28 cellular contexts compared by ENCODE assay signal in the genomic region with DNA sequence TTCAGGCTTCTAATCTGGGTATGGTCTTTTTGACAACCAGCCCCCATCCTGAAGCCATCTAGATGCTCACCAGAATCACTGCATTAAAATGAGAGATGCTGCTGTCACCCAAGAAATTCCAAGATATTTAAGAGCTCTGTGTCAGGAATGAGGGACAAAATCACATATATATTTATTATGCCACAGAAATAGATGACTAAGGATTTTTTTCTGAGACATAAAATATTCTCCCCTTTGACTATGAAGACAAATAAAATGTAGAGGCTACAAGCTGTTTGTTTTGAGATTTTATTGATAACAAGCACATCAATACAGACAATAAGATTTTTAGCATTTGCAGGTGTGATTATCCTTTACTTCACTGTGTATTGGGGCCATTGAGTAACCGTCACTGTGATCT.
"Had no signal": no experiment of that assay in that cellular context is flagged by ENCODE, and none has a peak within 500 bp of the region (broad histone marks: within the 10 kb centered on the region; RNA-seq: fewer than 3 reads in every experiment).

No MANE protein-coding gene starts in this region.

- DNase-seq: stimulated activated CD4-positive, alpha-beta T cell treated with anti-CD3 and anti-CD28 coated beads, Interleukin-2, amount 100 ng/mL, for 48 hours; stimulated activated CD4-positive, alpha-beta T cell treated with anti-CD3 and anti-CD28 coated beads, Interleukin-4, amount 100 ng/mL, for 1 hour; stimulated activated CD4-positive, alpha-beta T cell treated with anti-CD3 and anti-CD28 coated beads, Interleukin-4, amount 100 ng/mL, for 24 hours; stimulated activated CD4-positive, alpha-beta T cell treated with anti-CD3 and anti-CD28 coated beads, Interleukin-4, amount 100 ng/mL, for 4 hours; stimulated activated CD8-positive, alpha-beta memory T cell treated with anti-CD3 and anti-CD28 coated beads, Interleukin-4, amount 100 ng/mL, for 48 hours; stimulated activated naive B cell treated with anti-CD40 and anti-IgM and Interleukin-4, amounts not matched to agents 10 μg/mL and 1 μg/mL and 100 μg/mL, for 72 hours; stimulated activated naive CD4-positive, alpha-beta T cell; stimulated activated naive CD4-positive, alpha-beta T cell treated with Interleukin-2 at 50 U/mL for 16 hours; stimulated activated naive CD8-positive, alpha-beta T cell treated with anti-CD3 and anti-CD28 coated beads, Interleukin-15, amount 100 ng/mL, for 72 hours; stimulated activated naive CD8-positive, alpha-beta T cell treated with anti-CD3 and anti-CD28 coated beads, Interleukin-15, Interleukin-2, amounts not matched to agents 100 U/mL and 50 U/mL, for 24 hours; stomach; substantia nigra; testis; thyroid gland; tibial artery; transverse colon; trophoblast cell; upper lobe of left lung; upper lobe of right lung; uterus had no signal

- H3K4me1 ChIP-seq: stomach, suprapubic skin, testis, thyroid gland, tibial artery, tibial nerve, transverse colon, upper lobe of left lung, upper lobe of right lung, uterus, vagina had no signal

- ATAC-seq: stimulated activated memory B cell treated with anti-CD40 and anti-IgM and Interleukin-4, amounts not matched to agents 10 μg/mL and 1 μg/mL and 100 μg/mL, for 72 hours; stimulated activated naive B cell treated with anti-CD40 and anti-IgM and Interleukin-4, amounts not matched to agents 10 μg/mL and 1 μg/mL and 100 μg/mL, for 72 hours; stimulated activated naive CD8-positive, alpha-beta T cell treated with anti-CD3 and anti-CD28 coated beads, Interleukin-15, Interleukin-2, amounts not matched to agents 100 U/mL and 50 U/mL, for 24 hours; upper lobe of right lung had no signal

- H3K27me3 ChIP-seq: stomach, suprapubic skin, testis, thyroid gland, tibial artery, tibial nerve, transverse colon, upper lobe of left lung, upper lobe of right lung, uterus, vagina had no signal

- H3K36me3 Mint-ChIP-seq: stimulated activated memory B cell treated with anti-CD40 and anti-IgM and Interleukin-4, amounts not matched to agents 10 μg/mL and 1 μg/mL and 100 μg/mL, for 72 hours; stimulated activated naive B cell treated with anti-CD40 and anti-IgM and Interleukin-4, amounts not matched to agents 10 μg/mL and 1 μg/mL and 100 μg/mL, for 72 hours; type B pancreatic cell had no signal

- H3K9me3 Mint-ChIP-seq: stimulated activated memory B cell treated with anti-CD40 and anti-IgM and Interleukin-4, amounts not matched to agents 10 μg/mL and 1 μg/mL and 100 μg/mL, for 72 hours; stimulated activated naive B cell treated with anti-CD40 and anti-IgM and Interleukin-4, amounts not matched to agents 10 μg/mL and 1 μg/mL and 100 μg/mL, for 72 hours; stimulated activated naive CD8-positive, alpha-beta T cell treated with anti-CD3 and anti-CD28 coated beads, Interleukin-15, amount 100 ng/mL, for 72 hours; stimulated activated naive CD8-positive, alpha-beta T cell treated with anti-CD3 and anti-CD28 coated beads, Interleukin-15, Interleukin-2, amounts not matched to agents 100 ng/mL and 50 ng/mL, for 24 hours; type B pancreatic cell had no signal

- H3K4me1 Mint-ChIP-seq: stimulated activated memory B cell treated with anti-CD40 and anti-IgM and Interleukin-4, amounts not matched to agents 10 μg/mL and 1 μg/mL and 100 μg/mL, for 72 hours; stimulated activated naive CD8-positive, alpha-beta T cell treated with anti-CD3 and anti-CD28 coated beads, Interleukin-15, amount 100 ng/mL, for 72 hours had no signal

- H3K27ac ChIP-seq: stomach, suprapubic skin, testis, thoracic aorta, thyroid gland, tibial artery, tibial nerve, transverse colon, upper lobe of left lung, upper lobe of right lung, uterus, vagina had no signal

- FAIRE-seq: urothelium cell line had no signal

- H3K27me3 Mint-ChIP-seq: stimulated activated memory B cell treated with anti-CD40 and anti-IgM and Interleukin-4, amounts not matched to agents 10 μg/mL and 1 μg/mL and 100 μg/mL, for 72 hours had no signal

- H3K9me3 ChIP-seq: stomach, suprapubic skin, testis, thoracic aorta, thyroid gland, tibial artery, tibial nerve, transverse colon, upper lobe of left lung, upper lobe of right lung, uterus, vagina had no signal

- H3K4me3 ChIP-seq: stomach, suprapubic skin, testis, thoracic aorta, thyroid gland, tibial artery, tibial nerve, transverse colon, upper lobe of left lung, upper lobe of right lung, uterus, vagina had no signal

- H3K27ac Mint-ChIP-seq: stimulated activated memory B cell treated with anti-CD40 and anti-IgM and Interleukin-4, amounts not matched to agents 10 μg/mL and 1 μg/mL and 100 μg/mL, for 72 hours; stimulated activated naive B cell treated with anti-CD40 and anti-IgM and Interleukin-4, amounts not matched to agents 10 μg/mL and 1 μg/mL and 100 μg/mL, for 72 hours; stimulated activated naive CD8-positive, alpha-beta T cell treated with anti-CD3 and anti-CD28 coated beads, Interleukin-15, amount 100 ng/mL, for 72 hours; stimulated activated naive CD8-positive, alpha-beta T cell treated with anti-CD3 and anti-CD28 coated beads, Interleukin-15, Interleukin-2, amounts not matched to agents 100 ng/mL and 50 ng/mL, for 24 hours; type B pancreatic cell had no signal

- H3K36me3 ChIP-seq: stomach, suprapubic skin, thoracic aorta, thyroid gland, tibial artery, tibial nerve, transverse colon, upper lobe of left lung, upper lobe of right lung, uterus, vagina had no signal

- H3K4me3 Mint-ChIP-seq: stimulated activated memory B cell treated with anti-CD40 and anti-IgM and Interleukin-4, amounts not matched to agents 10 μg/mL and 1 μg/mL and 100 μg/mL, for 72 hours; stimulated activated naive B cell treated with anti-CD40 and anti-IgM and Interleukin-4, amounts not matched to agents 10 μg/mL and 1 μg/mL and 100 μg/mL, for 72 hours; stimulated activated naive CD8-positive, alpha-beta T cell treated with anti-CD3 and anti-CD28 coated beads, Interleukin-15, amount 100 ng/mL, for 72 hours; stimulated activated naive CD8-positive, alpha-beta T cell treated with anti-CD3 and anti-CD28 coated beads, Interleukin-15, Interleukin-2, amounts not matched to agents 100 ng/mL and 50 ng/mL, for 24 hours; type B pancreatic cell had no signal
